8 cellular contexts compared by ENCODE assay signal in the genomic region with DNA sequence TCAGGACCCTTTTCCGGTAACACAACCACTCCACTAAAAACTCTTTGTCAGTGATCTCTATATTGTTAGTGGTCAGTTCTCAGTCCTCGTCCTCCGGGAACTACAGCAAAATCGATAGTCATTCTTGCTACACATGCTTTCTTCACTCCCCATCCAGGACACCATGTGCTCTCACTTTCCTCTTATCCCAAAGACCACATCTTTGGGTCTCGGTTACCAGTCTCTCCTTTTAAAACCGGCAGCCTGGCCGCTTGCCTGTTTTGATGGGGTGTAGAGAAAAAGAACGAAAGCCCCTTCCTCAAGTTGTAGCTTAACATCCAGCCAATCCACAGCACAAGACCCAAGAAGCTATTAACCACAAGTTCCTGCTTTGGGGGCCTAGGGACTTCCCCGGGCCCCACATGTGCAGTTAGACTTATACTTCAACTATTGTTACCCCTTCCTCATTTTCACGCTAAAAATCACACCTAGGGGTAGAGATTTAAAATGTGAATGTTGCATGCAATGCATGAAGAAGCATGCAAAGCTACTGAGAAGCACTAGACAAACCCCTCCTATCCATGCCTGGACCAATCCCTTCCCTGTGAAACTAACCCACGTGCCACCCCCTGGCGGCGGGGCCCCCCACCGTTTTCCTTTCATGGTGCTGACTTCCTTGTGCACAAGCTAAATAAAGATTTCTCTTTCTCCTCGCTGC. TPM values are rescaled to one million over a fixed set of nuclear protein-coding genes. Genes with fewer than 3 reads are reported as not detected.
DNase-seq lines count a peak whose midpoint lies in the region; ATAC-seq and TF ChIP-seq lines count a peak whose summit lies in the region.

No MANE protein-coding gene starts in this region.

- no peaks in the 10 kb centered on the region for H3K27me3 ChIP-seq in thoracic aorta (replicated peaks; ENCODE audit: insufficient read depth)

- ATAC-seq in left lobe of liver (no peak), thoracic aorta (ENCODE audit: insufficient number of reproducible peaks, low FRiP score, low read depth) (no peak), HG03196 (IDR thresholded peaks at IDR 0.05; ENCODE audit: unreplicated experiment) (no peak)

- H3K36me3 ChIP-seq in thoracic aorta, result no peaks in the 10 kb centered on the region

- H3K4me3 ChIP-seq in thoracic aorta, result peak overlapping the region; percentile 89

- H3K4me1 ChIP-seq in thoracic aorta (ENCODE audit: control insufficient read depth in 1 of 2, low read depth in 2 of 2), result peaks cover 27 to 34% of the 10 kb centered on the region in 2 donors

- no peak overlapping the region for H3K27ac ChIP-seq in thoracic aorta

- DNase-seq in DMS53 (lab: John Stamatoyannopoulos, UW) (peak; percentile 34), DMS53 treated with DMSO at 0.1 percent for 48 hours (lab: John Stamatoyannopoulos, UW; ENCODE audit: unreplicated experiment) (no peak), left lobe of liver (ENCODE audit: low spot score) (peak; percentile 46), thoracic aorta (ENCODE audit: low spot score) (no peak), NCI-H187 (lab: John Stamatoyannopoulos, UW) (no peak), glomerular visceral epithelial cell (ENCODE audit: extremely low spot score) (no peak)
- peak; percentile 71 for DNase-seq in activated CD8-positive, alpha-beta memory T cell treated with anti-CD3 and anti-CD28 coated beads, Interleukin-2, amount 50 U/mL, for 4 hours

- no peaks in the 10 kb centered on the region for H3K9me3 ChIP-seq in thoracic aorta

- no peak for TF ChIP-seq CTCF in thoracic aorta (IDR thresholded peaks at IDR 0.05)

RNA-seq across cellular contexts. Expression of a gene that starts 1.5 kb away (rescaled TPM):
- total RNA-seq in left lobe of liver, result 128 TPM
- 10 to 100 TPM; 46.0 to 46.3 TPM for total RNA-seq in thoracic aorta

Comparison
In these comparisons a context has a peak if more than half of its experiments do, and no peak if none do; other contexts are left out.
1. DNase-seq: peak in DMS53 (single experiment), activated CD8-positive, alpha-beta memory T cell treated with anti-CD3 and anti-CD28 coated beads, Interleukin-2, amount 50 U/mL, for 4 hours (single experiment) and left lobe of liver (single experiment); none in DMS53 treated with DMSO at 0.1 percent for 48 hours (single experiment), thoracic aorta (single experiment), NCI-H187 (0 of 2) and glomerular visceral epithelial cell (single experiment).